Comparison of ENCODE assay signal across 10 cellular contexts in genomic region chr3:10321630-10322354, GRCh38. TPM values are rescaled to one million over a fixed set of nuclear protein-coding genes. Genes with fewer than 3 reads are reported as not detected.
A peak's percentile ranks its signal among the peaks of the same experiment; 100 is the strongest.
DNase-seq lines count a peak whose midpoint lies in the region; ATAC-seq, FAIRE-seq and TF ChIP-seq lines count a peak whose summit lies in the region.
"Had no signal": no experiment of that assay in that cellular context is flagged by ENCODE, and none has a peak within 500 bp of the region (broad histone marks: within the 10 kb centered on the region; RNA-seq: fewer than 3 reads in every experiment).

No MANE protein-coding gene starts in this region.

- H3K4me3 ChIP-seq in A549 = peak overlapping the region; percentile 78; the same call in 2 of the 3 replicates
- peak overlapping the region in 1 of 2 experiments; percentile 85; a peak in 2 of 4 replicates for H3K4me3 ChIP-seq in HCT116 (replicated peaks in 1 of 2; ENCODE audit: low read depth in 1 of 2, low read length in 2 of 2)
- no peak overlapping the region for H3K4me3 ChIP-seq in GM12878

- peaks cover 9 to 21% of the 10 kb centered on the region in 2 donors for H3K4me1 Mint-ChIP-seq in natural killer cell treated with Interleukin-12 subunit alpha and Interleukin-12 subunit beta and Interleukin-15 and Interleukin-18, amount 100 ng/mL, for 72 hours (ENCODE audit: low read depth in 2 of 2)

- TF ChIP-seq RAD21 in A549 (conservative IDR thresholded peaks at IDR 0.05 in 1 of 2, IDR thresholded peaks at IDR 0.05 in 1 of 2) (no peak), HCT116 (IDR thresholded peaks at IDR 0.05; ENCODE audit: low read depth) (no peak), GM12878 (IDR thresholded peaks at IDR 0.05; ENCODE audit: insufficient read depth, low read depth, low read length) (no peak)

- intact Hi-C loops in HCT116 (cut with micrococcal nuclease) = no loop called here
- intact Hi-C loops in GM12878 (cut with micrococcal nuclease; ENCODE audit: unreplicated experiment) = loop anchor here (5.0 to 10.0 kb wide), 2 partner anchors 204 to 387 kb away; partner anchors contain the start of genes BRK1 and CRELD1

- FAIRE-seq in A549 (lab: Jason Lieb, UNC) (no peak), GM12878 (lab: Jason Lieb, UNC) (no peak)
- FAIRE-seq: small intestine had no signal

- H3K36me3 ChIP-seq in HCT116 (ENCODE audit: control insufficient read depth in 1 of 2, insufficient read depth in 2 of 2, low read length in 2 of 2) (peaks cover 16 to 22% of the 10 kb centered on the region in 2 experiments; a peak in 3 of 4 replicates), GM12878 (ENCODE audit: control insufficient read depth in 2 of 2, insufficient read depth in 2 of 2, low read length in 1 of 2) (peaks cover 0 to 13% of the 10 kb centered on the region in 2 experiments; a peak in 2 of 4 replicates)

- H3K36me3 Mint-ChIP-seq in natural killer cell treated with Interleukin-12 subunit alpha and Interleukin-12 subunit beta and Interleukin-15 and Interleukin-18, amount 100 ng/mL, for 72 hours = no peaks in the 10 kb centered on the region

- CTCF ChIA-PET in A549 (lab: Yijun Ruan, JAX) (interaction anchor here (0.5 to 2.6 kb wide), 15 partner anchors 9 to 418 kb away, joined by 3 to 13 read pairs (median 3); partner anchors contain the start of gene CRELD1), HCT116 (lab: Charles Lee) (interaction anchor here (0.7 to 1.3 kb wide), 7 partner anchors 9 to 529 kb away, joined by 3 to 11 read pairs (median 3); partner anchors contain the start of genes ARPC4 and CRELD1), GM12878 (lab: Yijun Ruan, JAX) (interaction anchor here (0.6 to 3.9 kb wide), 19 partner anchors 9 to 818 kb away, joined by 3 to 45 read pairs (median 3); partner anchors contain the start of genes CRELD1, EMC3 and RPUSD3)

- in situ Hi-C loops in GM12878 (cut with MboI) = no loop called here

- peak overlapping the region; percentile 78 to 88 for H3K27ac Mint-ChIP-seq in natural killer cell treated with Interleukin-12 subunit alpha and Interleukin-12 subunit beta and Interleukin-15 and Interleukin-18, amount 100 ng/mL, for 72 hours

- TF ChIP-seq POLR2A in A549 (IDR thresholded peaks at IDR 0.05; ENCODE audit: low read length) (no peak), HCT116 (IDR thresholded peaks at IDR 0.05; ENCODE audit: borderline replicate concordance, extremely low read depth, insufficient read depth, insufficient read length) (no peak), GM12878 (IDR thresholded peaks at IDR 0.05; ENCODE audit: low read depth, low read length) (no peak)

- H3K9ac ChIP-seq in HCT116 (ENCODE audit: low read length) (no peak overlapping the region), GM12878 (ENCODE audit: control insufficient read depth, insufficient read depth, low read length) (no peak overlapping the region)

- H2AFZ ChIP-seq in HCT116 (ENCODE audit: low read depth, low read length, poor library complexity, severe bottlenecking) (no peak overlapping the region), GM12878 (ENCODE audit: control insufficient read depth, low read depth, low read length) (no peak overlapping the region; the same call in 1 of the 2 replicates)

- RAD21 ChIA-PET in HCT116 (lab: Charles Lee; ENCODE audit: low non-redundant PET in 1 of 2, low total read pairs in 2 of 2, uncharacterized antibody in 2 of 2, unreplicated experiment in 2 of 2) = interaction anchor here in 1 of 2 experiments (0.6 kb wide), 1 partner anchor 389 kb away, joined by 3 read pairs; no protein-coding TSS in a partner anchor
- RAD21 ChIA-PET in GM12878 (lab: Charles Lee; ENCODE audit: unreplicated experiment) = interaction anchor here (0.8 to 4.7 kb wide), 10 partner anchors 29 to 475 kb away, joined by 3 to 51 read pairs (median 5); partner anchors contain the start of genes CRELD1, GHRL and TATDN2

- H4K20me1 ChIP-seq in HCT116 (ENCODE audit: insufficient read depth) = 0 out of 2 replicates have a peak, but pooled peaks cover 4% of the 10 kb centered on the region
- no peaks in the 10 kb centered on the region for H4K20me1 ChIP-seq in GM12878 (ENCODE audit: control insufficient read depth, insufficient read depth)

- H3K4me3 Mint-ChIP-seq in natural killer cell treated with Interleukin-12 subunit alpha and Interleukin-12 subunit beta and Interleukin-15 and Interleukin-18, amount 100 ng/mL, for 72 hours = peak overlapping the region; percentile 69

- H3K79me2 ChIP-seq in HCT116 (ENCODE audit: insufficient read depth, low read length) (peaks cover 40% of the 10 kb centered on the region), GM12878 (ENCODE audit: control insufficient read depth, insufficient read depth, low read length) (peaks cover 24% of the 10 kb centered on the region)

- no peaks in the 10 kb centered on the region for H3K9me2 ChIP-seq in HCT116 (ENCODE audit: insufficient read depth)

- peaks cover 10 to 17% of the 10 kb centered on the region in 2 donors for H3K27me3 Mint-ChIP-seq in natural killer cell treated with Interleukin-12 subunit alpha and Interleukin-12 subunit beta and Interleukin-15 and Interleukin-18, amount 100 ng/mL, for 72 hours

- TF ChIP-seq EP300 in A549 (IDR thresholded peaks at IDR 0.05) (no peak), GM12878 (IDR thresholded peaks at IDR 0.05; ENCODE audit: borderline replicate concordance in 1 of 2, control insufficient read depth in 1 of 2, low read depth in 2 of 2, low read length in 2 of 2) (no peak)

- SMC1A ChIA-PET in GM12878 (lab: Charles Lee; ENCODE audit: uncharacterized antibody, unreplicated experiment) = interaction anchor here (0.5 to 1.9 kb wide), 12 partner anchors 13 to 1318 kb away, joined by 3 to 20 read pairs (median 4); partner anchors contain the start of genes CRELD1 and GHRL

- POLR2A ChIA-PET in A549 (lab: Yijun Ruan, JAX) = interaction anchor here (0.8 to 1.1 kb wide), 3 partner anchors 31 to 376 kb away, joined by 3 read pairs; no protein-coding TSS in a partner anchor
- POLR2A ChIA-PET in HCT116 (lab: Charles Lee) = interaction anchor here (1.0 kb wide), 1 partner anchor 389 kb away, joined by 4 read pairs; no protein-coding TSS in a partner anchor
- POLR2A ChIA-PET in GM12878 (lab: Charles Lee) = interaction anchor here (0.6 to 2.3 kb wide), 6 partner anchors 39 to 430 kb away, joined by 3 to 9 read pairs (median 3); partner anchors contain the start of genes CRELD1, TATDN2 and VHL

- H3K4me1 ChIP-seq in A549 (peaks cover 5% of the 10 kb centered on the region; the same call in 2 of the 3 replicates), HCT116 (ENCODE audit: control insufficient read depth in 1 of 2, insufficient read depth in 2 of 2, low read length in 2 of 2) (peaks cover 0 to 19% of the 10 kb centered on the region in 2 experiments; a peak in 2 of 4 replicates), GM12878 (ENCODE audit: control insufficient read depth, insufficient read depth, low read length) (0 out of 2 replicates have a peak, but pooled peaks cover 3% of the 10 kb centered on the region)

- no peaks in the 10 kb centered on the region for H3K9me3 Mint-ChIP-seq in natural killer cell treated with Interleukin-12 subunit alpha and Interleukin-12 subunit beta and Interleukin-15 and Interleukin-18, amount 100 ng/mL, for 72 hours

- H3K27ac ChIP-seq in A549 (peak overlapping the region in 1 of 2 experiments; percentile 97; a peak in 4 of 6 replicates), HCT116 (ENCODE audit: low read depth, low read length) (no peak overlapping the region), GM12878 (ENCODE audit: control insufficient read depth, insufficient read depth) (no peak overlapping the region)
- H3K27ac ChIP-seq: SK-N-MC had no signal

- H3K9me3 ChIP-seq in A549 (no peaks in the 10 kb centered on the region), HCT116 (ENCODE audit: control insufficient read depth in 1 of 2, insufficient read depth in 1 of 2, low read depth in 1 of 2, low read length in 2 of 2) (no peaks in the 10 kb centered on the region), GM12878 (replicated peaks; ENCODE audit: control insufficient read depth, insufficient read depth, low read length) (no peaks in the 10 kb centered on the region)

- H3K4me2 ChIP-seq in A549 (peak overlapping the region; percentile 64), HCT116 (ENCODE audit: low read length) (peak overlapping the region; percentile 99), GM12878 (ENCODE audit: control insufficient read depth, insufficient read depth) (no peak overlapping the region)

- H3K27me3 ChIP-seq in HCT116 (ENCODE audit: insufficient read depth, low read length) (peaks cover 11% of the 10 kb centered on the region; the same call in 1 of the 2 replicates), GM12878 (replicated peaks in 1 of 2; ENCODE audit: control insufficient read depth in 2 of 2, insufficient read depth in 2 of 2, low read length in 1 of 2) (peaks cover 0 to 3% of the 10 kb centered on the region in 2 experiments; a peak in 1 of 4 replicates)

- BruUV-seq in HCT116 (replicated peaks; lab: Mats Ljungman, UMichigan) (no TSS peak), GM12878 (replicated peaks; lab: Mats Ljungman, UMichigan) (no TSS peak)

- DNase-seq in A549 (ENCODE audit: low read depth in 1 of 2, low spot score in 1 of 2) (no peak), HCT116 (ENCODE audit: low read depth, low spot score) (no peak), GM12878 (ENCODE audit: low read depth, low spot score) (no peak), COLO668 (lab: John Stamatoyannopoulos, UW; ENCODE audit: unreplicated experiment) (no peak), SW 1271 (lab: John Stamatoyannopoulos, UW) (no peak)
- DNase-seq in natural killer cell treated with Interleukin-12 subunit alpha and Interleukin-12 subunit beta and Interleukin-15 and Interleukin-18, amount 100 ng/mL, for 72 hours (ENCODE audit: low spot score) = no peak

- TF ChIP-seq CTCF in A549 (IDR thresholded peaks at IDR 0.05) (no peak), HCT116 (IDR thresholded peaks at IDR 0.05 in 2 of 3, conservative IDR thresholded peaks at IDR 0.05 in 1 of 3; ENCODE audit: borderline replicate concordance in 1 of 3, insufficient read depth in 1 of 3, low read depth in 2 of 3, low read length in 2 of 3) (no peak), GM12878 (IDR thresholded peaks at IDR 0.05 in 2 of 3, conservative IDR thresholded peaks at IDR 0.05 in 1 of 3; ENCODE audit: control insufficient read depth in 2 of 3, extremely low read depth in 1 of 3, insufficient read depth in 1 of 3, low read depth in 3 of 3, low read length in 3 of 3) (no peak)

- no peak for ATAC-seq in A549
- ATAC-seq in HCT116 = no peak
- no peak for ATAC-seq in GM12878
- ATAC-seq in natural killer cell treated with Interleukin-12 subunit alpha and Interleukin-12 subunit beta and Interleukin-15 and Interleukin-18, amount 100 ng/mL, for 72 hours = no peak
- ATAC-seq in HG02588 (IDR thresholded peaks at IDR 0.05; ENCODE audit: unreplicated experiment) = no peak
- no peak for ATAC-seq in HG02610 (IDR thresholded peaks at IDR 0.05; ENCODE audit: unreplicated experiment)

- 76% methylated on average over 7 of the region's 8 CpGs for WGBS in A549 (ENCODE audit: missing lambda C conversion rate)
- WGBS in GM12878 (ENCODE audit: insufficient coverage, insufficient replicate concordance, low lambda C conversion rate, missing lambda C conversion rate) = 71% methylated on average over 8 of the region's 8 CpGs

RNA-seq across cellular contexts. Expression of gene SEC13, which starts 0.9 kb away (rescaled TPM):
- polyA plus RNA-seq in A549 (2011; rRNA removed) (107 and 121 TPM in 2 replicates), A549 (2017; fragmentation: RNase III; extraction: RNeasy Plus Mini Kit Qiagen cat#74134 plus additional on column Dnase treatment) (176 to 188 TPM (median 181 TPM) in 3 replicates), GM12878 (2011; rRNA removed) (62.9 and 89.1 TPM in 2 replicates), GM12878 (2014; fragmentation: Illumina TruSeq; extraction: Trizol) (59.6 and 134 TPM in 2 replicates), GM12878 (2014; fragmentation: Nextera tagmentation; extraction: Ambion mirVana) (10 to 100 TPM; 42.8 to 55.6 TPM), GM12878 (2014; rRNA removed) (119 and 128 TPM in 2 replicates), GM12878 (2016; fragmentation: Nextera tagmentation; extraction: Ambion mirVana) (100 to 1,000 TPM; 211 to 229 TPM)
- polyA plus RNA-seq in A549 (2012; cell fraction: cytosol; rRNA removed) = 221 and 230 TPM in 2 replicates
- polyA plus RNA-seq in A549 (2012; cell fraction: nucleus; rRNA removed) = 206 and 249 TPM in 2 replicates
- polyA minus RNA-seq in A549 (2011; rRNA and poly(A)+ RNA removed) = 272 and 300 TPM in 2 replicates
- total RNA-seq in HCT116 (2021; ENCODE audit: unreplicated experiment) (113 TPM), GM12878 (2014; rRNA removed) (165 and 172 TPM in 2 replicates), GM12878 (2014; rRNA removed; fragmentation: Illumina TruSeq; extraction: Trizol) (100 and 115 TPM in 2 replicates), GM12878 (2021) (113 and 117 TPM in 2 replicates)
- polyA plus RNA-seq in HCT116 (2012) = 108 and 139 TPM in 2 replicates
- 108 and 120 TPM in 2 replicates for total RNA-seq in GM12878 (2013; cell fraction: nucleolus; rRNA removed)
- 73.1 TPM for polyA plus RNA-seq in GM12878 (2011; ENCODE audit: low read depth)
- 127 and 179 TPM in 2 replicates for polyA plus RNA-seq in GM12878 (2011; cell fraction: cytosol; rRNA removed)
- polyA plus RNA-seq in GM12878 (2011; cell fraction: nucleus; rRNA removed) = 111 and 137 TPM in 2 replicates
- polyA plus RNA-seq in GM12878 (2012) = 97.6 and 109 TPM in 2 replicates
- polyA minus RNA-seq in GM12878 (2011; rRNA and poly(A)+ RNA removed) = 150 and 197 TPM in 2 replicates
- polyA minus RNA-seq in GM12878 (2011; cell fraction: cytosol; rRNA and poly(A)+ RNA removed) = 69.2 and 69.6 TPM in 2 replicates
- polyA minus RNA-seq in GM12878 (2011; cell fraction: nucleus; rRNA and poly(A)+ RNA removed) = 43.2 and 81.7 TPM in 2 replicates
- 100 to 1,000 TPM; 125 to 148 TPM for total RNA-seq in natural killer cell treated with Interleukin-12 subunit alpha and Interleukin-12 subunit beta and Interleukin-15 and Interleukin-18, amount 100 ng/mL, for 72 hours

RNA-seq across cellular contexts. Expression of gene GHRL, which starts 29.0 kb away (rescaled TPM):
- polyA plus RNA-seq in A549 (2011; rRNA removed) (not detected in 2 replicates), A549 (2017; fragmentation: RNase III; extraction: RNeasy Plus Mini Kit Qiagen cat#74134 plus additional on column Dnase treatment) (0.31 TPM in 1 of 3 replicates, not detected in the others), GM12878 (2011; rRNA removed) (1.7 and 1.8 TPM in 2 replicates), GM12878 (2014; fragmentation: Illumina TruSeq; extraction: Trizol) (0.60 TPM in 1 of 2 replicates, not detected in the other), GM12878 (2014; fragmentation: Nextera tagmentation; extraction: Ambion mirVana) (under 1 TPM; 0.35 to 0.58 TPM), GM12878 (2014; rRNA removed) (1.0 and 2.4 TPM in 2 replicates), GM12878 (2016; fragmentation: Nextera tagmentation; extraction: Ambion mirVana) (1 to 10 TPM; 1.0 to 1.1 TPM)
- 0.05 TPM in 1 of 2 replicates, not detected in the other for polyA plus RNA-seq in A549 (2012; cell fraction: cytosol; rRNA removed)
- polyA plus RNA-seq in A549 (2012; cell fraction: nucleus; rRNA removed) = 0.59 and 1.0 TPM in 2 replicates
- polyA minus RNA-seq in A549 (2011; rRNA and poly(A)+ RNA removed) = 0.49 TPM in 1 of 2 replicates, not detected in the other
- total RNA-seq in HCT116 (2021; ENCODE audit: unreplicated experiment) (not detected), GM12878 (2014; rRNA removed) (0.73 TPM in 1 of 2 replicates, not detected in the other), GM12878 (2014; rRNA removed; fragmentation: Illumina TruSeq; extraction: Trizol) (0.55 and 0.67 TPM in 2 replicates), GM12878 (2021) (1.4 and 2.2 TPM in 2 replicates)
- 0.30 and 0.31 TPM in 2 replicates for polyA plus RNA-seq in HCT116 (2012)
- total RNA-seq in GM12878 (2013; cell fraction: nucleolus; rRNA removed) = 4.3 and 5.2 TPM in 2 replicates
- polyA plus RNA-seq in GM12878 (2011; ENCODE audit: low read depth) = 1.7 TPM
- polyA plus RNA-seq in GM12878 (2011; cell fraction: cytosol; rRNA removed) = 2.2 and 2.4 TPM in 2 replicates
- 7.3 and 9.8 TPM in 2 replicates for polyA plus RNA-seq in GM12878 (2011; cell fraction: nucleus; rRNA removed)
- 1.0 and 2.7 TPM in 2 replicates for polyA plus RNA-seq in GM12878 (2012)
- 0.88 and 2.3 TPM in 2 replicates for polyA minus RNA-seq in GM12878 (2011; rRNA and poly(A)+ RNA removed)
- 1.9 TPM in 1 of 2 replicates, not detected in the other for polyA minus RNA-seq in GM12878 (2011; cell fraction: cytosol; rRNA and poly(A)+ RNA removed)
- 2.4 and 2.9 TPM in 2 replicates for polyA minus RNA-seq in GM12878 (2011; cell fraction: nucleus; rRNA and poly(A)+ RNA removed)
- total RNA-seq in natural killer cell treated with Interleukin-12 subunit alpha and Interleukin-12 subunit beta and Interleukin-15 and Interleukin-18, amount 100 ng/mL, for 72 hours = under 1 TPM; 0.69 to 0.78 TPM
